In the genomic region with DNA sequence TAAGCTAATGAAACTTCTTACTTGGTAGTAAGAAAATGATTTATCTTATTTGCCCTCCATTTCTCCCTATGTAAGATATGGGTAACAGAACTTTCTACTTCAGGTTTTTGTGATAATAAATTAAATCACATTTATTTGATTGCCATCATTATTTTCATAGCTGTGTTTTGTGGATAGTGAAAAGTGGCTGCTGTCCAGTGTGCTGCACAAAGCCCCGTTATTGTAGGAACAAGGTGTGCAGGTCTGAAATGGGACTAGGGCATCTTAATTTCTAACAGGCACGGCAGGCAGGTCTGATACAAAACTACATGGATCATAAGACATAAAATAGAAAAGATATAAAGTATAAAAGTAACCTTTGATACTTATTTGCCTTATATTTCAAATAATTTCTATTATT, we compare ENCODE assay signal across 22 cellular contexts.
A peak's percentile ranks its signal among the peaks of the same experiment; 100 is the strongest.
DNase-seq lines count a peak whose midpoint lies in the region; TF ChIP-seq lines count a peak whose summit lies in the region.
"Had no signal": no experiment of that assay in that cellular context is flagged by ENCODE, and none has a peak within 500 bp of the region (broad histone marks: within the 10 kb centered on the region; RNA-seq: fewer than 3 reads in every experiment).

No MANE protein-coding gene starts in this region.

- TF ChIP-seq RAD21 in Ishikawa (IDR thresholded peaks at IDR 0.05; ENCODE audit: low read depth): no peak

- no peak for TF ChIP-seq EP300 in Ishikawa (IDR thresholded peaks at IDR 0.05; ENCODE audit: borderline replicate concordance)

- POLR2A ChIA-PET in HEK293T (lab: Yijun Ruan, JAX): no interaction called here

- DNase-seq in HEK293T (ENCODE audit: extremely low spot score): no peak
- DNase-seq: 8988T; ACHN; AML-193; BE2C; C1 segment of cervical spinal cord; Caco-2; Calu3; CD4-positive, alpha-beta memory T cell; CD4-positive, alpha-beta T cell; CD4-positive, CD25-positive, alpha-beta regulatory T cell; CD8-positive, alpha-beta memory T cell; CD8-positive, alpha-beta T cell; COR-L47; DMS 273 treated with DMSO at 0.1 percent for 48 hours; DMS153; DMS53; DMS79; DMS79 treated with DMSO at 0.1 percent for 48 hours; DND-41; EL had no signal

- CTCF ChIA-PET in HEK293T (lab: Yijun Ruan, JAX): no interaction called here

TF ChIP-seq in Ishikawa, 13 proteins besides CTCF, POLR2A, EP300 and RAD21:
- TF ChIP-seq, protein P1, sequence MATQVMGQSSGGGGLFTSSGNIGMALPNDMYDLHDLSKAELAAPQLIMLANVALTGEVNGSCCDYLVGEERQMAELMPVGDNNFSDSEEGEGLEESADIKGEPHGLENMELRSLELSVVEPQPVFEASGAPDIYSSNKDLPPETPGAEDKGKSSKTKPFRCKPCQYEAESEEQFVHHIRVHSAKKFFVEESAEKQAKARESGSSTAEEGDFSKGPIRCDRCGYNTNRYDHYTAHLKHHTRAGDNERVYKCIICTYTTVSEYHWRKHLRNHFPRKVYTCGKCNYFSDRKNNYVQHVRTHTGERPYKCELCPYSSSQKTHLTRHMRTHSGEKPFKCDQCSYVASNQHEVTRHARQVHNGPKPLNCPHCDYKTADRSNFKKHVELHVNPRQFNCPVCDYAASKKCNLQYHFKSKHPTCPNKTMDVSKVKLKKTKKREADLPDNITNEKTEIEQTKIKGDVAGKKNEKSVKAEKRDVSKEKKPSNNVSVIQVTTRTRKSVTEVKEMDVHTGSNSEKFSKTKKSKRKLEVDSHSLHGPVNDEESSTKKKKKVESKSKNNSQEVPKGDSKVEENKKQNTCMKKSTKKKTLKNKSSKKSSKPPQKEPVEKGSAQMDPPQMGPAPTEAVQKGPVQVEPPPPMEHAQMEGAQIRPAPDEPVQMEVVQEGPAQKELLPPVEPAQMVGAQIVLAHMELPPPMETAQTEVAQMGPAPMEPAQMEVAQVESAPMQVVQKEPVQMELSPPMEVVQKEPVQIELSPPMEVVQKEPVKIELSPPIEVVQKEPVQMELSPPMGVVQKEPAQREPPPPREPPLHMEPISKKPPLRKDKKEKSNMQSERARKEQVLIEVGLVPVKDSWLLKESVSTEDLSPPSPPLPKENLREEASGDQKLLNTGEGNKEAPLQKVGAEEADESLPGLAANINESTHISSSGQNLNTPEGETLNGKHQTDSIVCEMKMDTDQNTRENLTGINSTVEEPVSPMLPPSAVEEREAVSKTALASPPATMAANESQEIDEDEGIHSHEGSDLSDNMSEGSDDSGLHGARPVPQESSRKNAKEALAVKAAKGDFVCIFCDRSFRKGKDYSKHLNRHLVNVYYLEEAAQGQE (IDR thresholded peaks at IDR 0.05; ENCODE audit: low read depth): peak; percentile 41; the same call in 1 of the 2 replicates
- no peak for TF ChIP-seq NFIC (IDR thresholded peaks at IDR 0.05)

TF ChIP-seq in HEK293T, 16 proteins besides CTCF, POLR2A, EP300 and RAD21:
- TF ChIP-seq TARDBP (IDR thresholded peaks at IDR 0.05) (no peak), LEF1 (IDR thresholded peaks at IDR 0.05; ENCODE audit: borderline replicate concordance) (no peak), FOXA1 (IDR thresholded peaks at IDR 0.05) (no peak), L3MBTL2 (conservative IDR thresholded peaks at IDR 0.05) (no peak), HDGF (IDR thresholded peaks at IDR 0.05; ENCODE audit: borderline replicate concordance) (no peak), SP1 (IDR thresholded peaks at IDR 0.05) (no peak), ARNT (IDR thresholded peaks at IDR 0.05) (no peak), NFRKB (IDR thresholded peaks at IDR 0.05) (no peak), FOXM1 (IDR thresholded peaks at IDR 0.05; ENCODE audit: borderline replicate concordance) (no peak), FOXK2 (IDR thresholded peaks at IDR 0.05) (no peak), SUZ12 (IDR thresholded peaks at IDR 0.05) (no peak), ELF4 (IDR thresholded peaks at IDR 0.05) (no peak), CTBP1 (IDR thresholded peaks at IDR 0.05; ENCODE audit: borderline replicate concordance) (no peak), BHLHE40 (IDR thresholded peaks at IDR 0.05; ENCODE audit: borderline replicate concordance) (no peak), ZNF384 (IDR thresholded peaks at IDR 0.05) (no peak)
